19 cellular contexts compared by ENCODE assay signal in the genomic region with DNA sequence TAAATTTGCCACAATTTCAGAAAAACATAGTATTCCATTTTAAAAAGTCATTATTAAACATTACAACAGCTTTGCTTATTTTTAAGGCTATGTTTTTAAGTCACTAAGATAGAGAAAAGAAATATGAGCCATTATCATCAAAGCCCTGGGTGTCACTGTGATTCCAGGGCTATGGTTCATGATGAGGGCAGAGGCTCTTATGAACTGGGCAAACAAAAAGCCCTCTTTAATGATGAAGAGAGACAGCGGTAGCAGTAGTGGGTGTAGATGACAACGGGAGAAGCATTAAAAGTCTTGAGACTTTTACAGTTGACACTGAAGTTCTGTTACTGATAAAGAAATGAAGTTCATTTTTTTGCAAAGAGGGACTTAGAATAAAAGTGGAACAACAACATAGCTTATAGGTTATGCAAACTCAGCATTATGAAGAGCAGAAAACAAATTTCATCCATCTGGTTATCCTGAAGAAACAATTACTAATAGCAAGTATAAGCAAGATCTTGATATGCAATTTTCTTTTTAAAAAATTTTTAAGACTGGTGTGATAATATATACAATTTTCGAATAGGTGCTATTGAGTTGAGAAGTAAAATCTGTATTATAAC.
"Had no signal": no experiment of that assay in that cellular context is flagged by ENCODE, and none has a peak within 500 bp of the region (broad histone marks: within the 10 kb centered on the region; RNA-seq: fewer than 3 reads in every experiment).

No MANE protein-coding gene starts in this region.

- H3K9me3 ChIP-seq: SK-N-SH had no signal

- H3K27ac Mint-ChIP-seq: activated CD8-positive, alpha-beta T cell treated with anti-CD3 and anti-CD28 coated beads for 36 hours; activated naive CD4-positive, alpha-beta T cell treated with anti-CD3 and anti-CD28 coated beads, Interleukin-2, amount 10 ng/mL, durations not matched to agents 7 days and 5 days; activated naive CD8-positive, alpha-beta T cell treated with anti-CD3 and anti-CD28 coated beads for 36 hours; activated T-cell treated with anti-CD3 and anti-CD28 coated beads, Interleukin-2, amount 50 U/mL, for 72 hours; activated T-helper 2 cell treated with anti-CD3 and anti-CD28 coated beads, Interferon-gamma antibody, Interleukin-2, Interleukin-4, amounts not matched to agents 10 μg/mL and 5 μg/mL and 100 μg/mL, durations not matched to agents 14 hours and 24 hours and 36 hours had no signal

- H3K4me1 Mint-ChIP-seq: activated naive CD8-positive, alpha-beta T cell treated with anti-CD3 and anti-CD28 coated beads for 36 hours had no signal

- H3K4me3 Mint-ChIP-seq: activated CD8-positive, alpha-beta T cell treated with anti-CD3 and anti-CD28 coated beads for 36 hours; activated naive CD4-positive, alpha-beta T cell treated with anti-CD3 and anti-CD28 coated beads, Interleukin-2, amount 10 ng/mL, durations not matched to agents 7 days and 5 days; activated naive CD8-positive, alpha-beta T cell treated with anti-CD3 and anti-CD28 coated beads for 36 hours; activated T-cell treated with anti-CD3 and anti-CD28 coated beads, Interleukin-2, amount 50 U/mL, for 72 hours had no signal

- H3K27ac ChIP-seq: PC-9 had no signal

- DNase-seq: activated CD4-positive, alpha-beta T cell treated with anti-CD3 and anti-CD28 coated beads for 4 hours; activated CD8-positive, alpha-beta memory T cell treated with anti-CD3 and anti-CD28 coated beads, Interleukin-2, amount 50 U/mL, for 4 hours; activated CD8-positive, alpha-beta T cell treated with anti-CD3 and anti-CD28 coated beads for 36 hours; activated gamma-delta T cell treated with Interleukin-2 at 50 U/mL for 16 hours; activated naive CD4-positive, alpha-beta T cell treated with anti-CD3 and anti-CD28 coated beads, Interleukin-2, amount 10 ng/mL, durations not matched to agents 7 days and 5 days; activated naive CD8-positive, alpha-beta T cell treated with anti-CD3 and anti-CD28 coated beads for 36 hours; activated T-cell treated with anti-CD3 and anti-CD28 coated beads, Interleukin-2, amount 50 U/mL, for 72 hours; Karpas-422; NCI-H1105 treated with DMSO at 0.1 percent for 48 hours; NCI-H1436 treated with DMSO at 0.1 percent for 48 hours; NCI-H187; NCI-H2081 treated with DMSO at 0.1 percent for 48 hours; NCI-H345; NCI-H524; PC-9; SK-N-SH; T-helper 1 cell had no signal

- H2AFZ ChIP-seq: PC-9 had no signal

- H3K36me3 Mint-ChIP-seq: activated naive CD8-positive, alpha-beta T cell treated with anti-CD3 and anti-CD28 coated beads for 36 hours had no signal

- H3K4me3 ChIP-seq: PC-9 had no signal

- H3K27me3 Mint-ChIP-seq: activated CD8-positive, alpha-beta T cell treated with anti-CD3 and anti-CD28 coated beads for 36 hours; activated naive CD8-positive, alpha-beta T cell treated with anti-CD3 and anti-CD28 coated beads for 36 hours had no signal

- H3K9me3 Mint-ChIP-seq: activated CD8-positive, alpha-beta T cell treated with anti-CD3 and anti-CD28 coated beads for 36 hours; activated naive CD8-positive, alpha-beta T cell treated with anti-CD3 and anti-CD28 coated beads for 36 hours had no signal

- H3K9ac ChIP-seq: SK-N-SH had no signal

- ATAC-seq: activated CD4-positive, CD25-positive, alpha-beta regulatory T cell treated with anti-CD3 and anti-CD28 coated beads, Interleukin-2, amount 50 U/mL, for 24 hours; activated CD8-positive, alpha-beta T cell treated with anti-CD3 and anti-CD28 coated beads for 36 hours; activated T-cell treated with anti-CD3 and anti-CD28 coated beads, Interleukin-2, amount 50 U/mL, for 72 hours had no signal

- H3K4me2 ChIP-seq: PC-9, SK-N-SH had no signal
